Comparison of ENCODE assay signal across 16 cellular contexts in the genomic region with DNA sequence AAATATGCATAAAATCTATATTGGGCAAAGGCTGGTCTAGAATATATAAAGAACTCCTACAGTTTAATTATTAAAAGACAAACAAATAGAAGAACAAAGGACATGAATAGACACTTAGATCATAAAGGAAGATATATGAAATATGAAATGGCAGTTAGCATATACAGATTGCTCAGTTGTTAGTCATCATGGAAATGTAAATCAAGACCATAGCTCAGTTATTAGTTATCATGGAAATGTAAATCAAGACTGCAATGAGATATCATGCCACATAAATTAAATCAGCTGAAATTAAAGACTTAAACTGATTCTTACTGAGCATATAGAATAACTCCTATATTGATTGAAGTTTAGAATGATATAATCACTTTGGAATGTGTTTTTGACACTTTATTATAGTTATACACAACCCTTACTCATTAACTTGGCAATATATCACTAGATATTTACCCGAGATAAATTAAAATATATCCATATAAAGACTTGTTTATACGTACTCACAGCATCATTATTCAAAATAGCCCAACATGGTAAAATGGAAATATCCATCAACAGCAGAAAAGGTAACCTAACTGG. TPM values are rescaled to one million over a fixed set of nuclear protein-coding genes. Genes with fewer than 3 reads are reported as not detected.
A peak's percentile ranks its signal among the peaks of the same experiment; 100 is the strongest.
DNase-seq lines count a peak whose midpoint lies in the region; ATAC-seq, FAIRE-seq and TF ChIP-seq lines count a peak whose summit lies in the region.
"Had no signal": no experiment of that assay in that cellular context is flagged by ENCODE, and none has a peak within 500 bp of the region (broad histone marks: within the 10 kb centered on the region; RNA-seq: fewer than 3 reads in every experiment).

No MANE protein-coding gene starts in this region.

- peaks cover 3% of the 10 kb centered on the region for H3K36me3 Mint-ChIP-seq in astrocyte (ENCODE audit: low read depth, unreplicated experiment)

- H3K4me3 Mint-ChIP-seq in astrocyte (ENCODE audit: unreplicated experiment) = no peak overlapping the region

- TF ChIP-seq CTCF in IMR-90 (conservative IDR thresholded peaks at IDR 0.05; ENCODE audit: low read depth, low read length) (no peak), astrocyte (IDR thresholded peaks at IDR 0.05; ENCODE audit: insufficient read depth, low read depth, low read length) (no peak), foreskin keratinocyte (conservative IDR thresholded peaks at IDR 0.05) (no peak)

- peak overlapping the region; percentile 58; the same call in 1 of the 2 replicates for H3K18ac ChIP-seq in IMR-90 (ENCODE audit: low read depth, low read length)

- peaks cover 3% of the 10 kb centered on the region; the same call in 1 of the 2 replicates for H3K4me1 ChIP-seq in IMR-90 (ENCODE audit: control insufficient read depth, insufficient read depth, low read length)
- no peaks in the 10 kb centered on the region for H3K4me1 ChIP-seq in astrocyte (ENCODE audit: insufficient read depth, low read length)
- H3K4me1 ChIP-seq in foreskin keratinocyte = peaks cover 9% of the 10 kb centered on the region

- no peak overlapping the region for H3K27ac Mint-ChIP-seq in astrocyte (ENCODE audit: unreplicated experiment)

- H4K20me1 ChIP-seq in IMR-90 (ENCODE audit: insufficient read depth, low read length) = no peaks in the 10 kb centered on the region
- H4K20me1 ChIP-seq in astrocyte (ENCODE audit: insufficient read depth, low read length) = no peaks in the 10 kb centered on the region

- POLR2A ChIA-PET in IMR-90 (lab: Charles Lee; ENCODE audit: unreplicated experiment) = no interaction called here

- peak overlapping the region; percentile 48 for H2BK120ac ChIP-seq in IMR-90 (ENCODE audit: low read depth, low read length)

- H2AK9ac ChIP-seq in IMR-90 (replicated peaks; ENCODE audit: low read depth, low read length, poor library complexity) = no peak overlapping the region

- H3K9me3 ChIP-seq in IMR-90 (ENCODE audit: control insufficient read depth, insufficient read depth, low read length) (peaks cover 3% of the 10 kb centered on the region; the same call in 1 of the 2 replicates), astrocyte (ENCODE audit: insufficient read depth, low read depth, low read length) (no peaks in the 10 kb centered on the region)
- H3K9me3 ChIP-seq: SJSA1 had no signal

- no peaks in the 10 kb centered on the region for H3K27me3 ChIP-seq in IMR-90 (ENCODE audit: control insufficient read depth, insufficient read depth, low read length)
- H3K27me3 ChIP-seq in astrocyte (ENCODE audit: insufficient read depth, low read length) = no peaks in the 10 kb centered on the region
- no peaks in the 10 kb centered on the region for H3K27me3 ChIP-seq in foreskin keratinocyte
- H3K27me3 ChIP-seq: SJSA1 had no signal

- peak overlapping the region; percentile 17; the same call in 1 of the 2 replicates for H4K5ac ChIP-seq in IMR-90 (ENCODE audit: low read depth, low read length)

- TF ChIP-seq RAD21 in IMR-90 (IDR thresholded peaks at IDR 0.05; ENCODE audit: low read length) = no peak

- no peaks in the 10 kb centered on the region for H3K9me1 ChIP-seq in IMR-90 (ENCODE audit: insufficient read depth, low read length)

- H3K4me2 ChIP-seq in IMR-90 (ENCODE audit: low read depth, low read length) (peak overlapping the region; percentile 34; the same call in 1 of the 2 replicates), astrocyte (ENCODE audit: low read length) (no peak overlapping the region)

- H2BK5ac ChIP-seq in IMR-90 (ENCODE audit: low read depth, low read length, poor library complexity, severe bottlenecking) = peak overlapping the region; percentile 89

- H2AFZ ChIP-seq in IMR-90 (replicated peaks; ENCODE audit: low read length, poor library complexity) (no peak overlapping the region), astrocyte (ENCODE audit: low read depth, low read length) (no peak overlapping the region)

- no peak overlapping the region for H3K23ac ChIP-seq in IMR-90 (ENCODE audit: low read depth, low read length)

- H3K4me1 Mint-ChIP-seq in astrocyte (ENCODE audit: low read depth, unreplicated experiment) = no peaks in the 10 kb centered on the region

- H3K79me2 ChIP-seq in astrocyte (ENCODE audit: insufficient read depth, low read length) = no peaks in the 10 kb centered on the region

- no peaks in the 10 kb centered on the region for H3K27me3 Mint-ChIP-seq in astrocyte (ENCODE audit: low read depth, unreplicated experiment)

- intact Hi-C loops in IMR-90 (cut with micrococcal nuclease) = loop anchor here (10.0 kb wide), 1 partner anchor 666 kb away; no protein-coding TSS in a partner anchor

- no peaks in the 10 kb centered on the region for H3K36me3 ChIP-seq in IMR-90 (ENCODE audit: control insufficient read depth, insufficient read depth, low read length)
- no peaks in the 10 kb centered on the region for H3K36me3 ChIP-seq in astrocyte (ENCODE audit: insufficient read depth, low read length)
- H3K36me3 ChIP-seq: SJSA1 had no signal

- in situ Hi-C loops in IMR-90 (cut with MboI; ENCODE audit: low sequenced_read_pairs) = no loop called here

- no peak overlapping the region for H3K4ac ChIP-seq in IMR-90 (ENCODE audit: low read depth, low read length)

- peaks cover 17% of the 10 kb centered on the region for H3K9me3 Mint-ChIP-seq in astrocyte (ENCODE audit: unreplicated experiment)

- BruUV-seq in IMR-90 (replicated peaks; lab: Mats Ljungman, UMichigan) = no TSS peak

- H3K27ac ChIP-seq in IMR-90 (ENCODE audit: insufficient read depth, low read length) (no peak overlapping the region), astrocyte (ENCODE audit: low read depth, low read length) (no peak overlapping the region), foreskin keratinocyte (no peak overlapping the region)
- H3K27ac ChIP-seq: C4-2B, SJSA1 had no signal

- H2AK5ac ChIP-seq in IMR-90 (ENCODE audit: low read depth, low read length) = no peak overlapping the region

- peak overlapping the region in 1 of 2 experiments; percentile 11; a peak in 2 of 4 replicates for H4K8ac ChIP-seq in IMR-90 (ENCODE audit: low read depth in 2 of 2, low read length in 2 of 2)

- H2BK20ac ChIP-seq in IMR-90 (ENCODE audit: low read depth, low read length) = peak overlapping the region; percentile 51; the same call in 1 of the 2 replicates

- no peak for FAIRE-seq in astrocyte (lab: Jason Lieb, UNC)

- CTCF ChIA-PET in IMR-90 (lab: Yijun Ruan, JAX) = no interaction called here

- no CpG with 5 or more reads among the region's 2 CpGs for WGBS in IMR-90 (ENCODE audit: extremely low coverage in 2 of 2, insufficient read length in 1 of 2), 2 experiments

- dilution Hi-C loops in IMR-90 (cut with HindIII; ENCODE audit: low sequenced_read_pairs, unreplicated experiment) = no loop called here

- H3K9ac ChIP-seq in IMR-90 (ENCODE audit: low read depth, low read length) (no peak overlapping the region), astrocyte (ENCODE audit: low read length) (no peak overlapping the region)

- no peak overlapping the region for H2BK15ac ChIP-seq in IMR-90 (ENCODE audit: low read depth, low read length)

- H4K91ac ChIP-seq in IMR-90 (ENCODE audit: insufficient read depth, low read depth, low read length) = no peak overlapping the region

- DNase-seq in EL (peak; percentile 53), IMR-90 (peak; percentile 77), astrocyte (ENCODE audit: low read depth) (peak; percentile 26), foreskin keratinocyte (peak; percentile 50 to 68), A172 (ENCODE audit: low spot score) (no peak), KG1 (lab: John Stamatoyannopoulos, UW) (no peak)
- DNase-seq: DMS 273 treated with DMSO at 0.1 percent for 48 hours, Karpas-422, MM.1S, NCI-H1105 treated with DMSO at 0.1 percent for 48 hours, NCI-H187 treated with DMSO at 0.1 percent for 48 hours, NCI-H69 had no signal

- no peak for TF ChIP-seq POLR2A in IMR-90 (IDR thresholded peaks at IDR 0.05; ENCODE audit: low read depth, low read length)

- H3K4me3 ChIP-seq in IMR-90 (ENCODE audit: insufficient read depth, low read depth, low read length) (no peak overlapping the region), astrocyte (ENCODE audit: insufficient read depth, low read depth, low read length) (no peak overlapping the region)
- H3K4me3 ChIP-seq: SJSA1 had no signal

- ATAC-seq in IMR-90 (ENCODE audit: low read depth) (peak; percentile 71), foreskin keratinocyte (peak; percentile 73), GM19351 (IDR thresholded peaks at IDR 0.05; ENCODE audit: unreplicated experiment) (no peak), HG03342 (IDR thresholded peaks at IDR 0.05; ENCODE audit: unreplicated experiment) (no peak)

- H3K14ac ChIP-seq in IMR-90 (replicated peaks; ENCODE audit: low read depth, low read length) = no peak overlapping the region

- 0 out of 2 replicates have a peak overlapping the region, but pooled peaks have one; percentile 6 for H3K56ac ChIP-seq in IMR-90 (ENCODE audit: extremely low read depth, insufficient read depth, low read length)

- no peaks in the 10 kb centered on the region for H3K79me1 ChIP-seq in IMR-90 (ENCODE audit: low read depth in 1 of 2, low read length in 2 of 2)

TF ChIP-seq in IMR-90, 13 proteins besides CTCF, POLR2A, EP300 and RAD21:
- TF ChIP-seq FOS (IDR thresholded peaks at IDR 0.05; ENCODE audit: low read depth, low read length) (peak; percentile 65), SMC3 (IDR thresholded peaks at IDR 0.05; ENCODE audit: low read depth, low read length) (no peak), BHLHE40 (IDR thresholded peaks at IDR 0.05; ENCODE audit: low read depth, low read length) (no peak)

RNA-seq across cellular contexts. Expression of a gene that starts 45.2 kb away (rescaled TPM):
- total RNA-seq in IMR-90 (2012; rRNA removed) = 6.4 and 7.7 TPM in 2 replicates
- polyA plus RNA-seq in IMR-90 (2012; rRNA removed) = 27.1 and 31.6 TPM in 2 replicates
- polyA plus RNA-seq in IMR-90 (2012; cell fraction: cytosol; rRNA removed) = 2.9 and 3.4 TPM in 2 replicates
- polyA plus RNA-seq in IMR-90 (2012; cell fraction: nucleus; rRNA removed; ENCODE audit: low replicate concordance) = 293 and 552 TPM in 2 replicates
- total RNA-seq in astrocyte = 55.8 and 61.6 TPM in 2 replicates
- 26.5 and 36.5 TPM in 2 replicates for total RNA-seq in foreskin keratinocyte
- 6.1 and 7.1 TPM in 2 replicates for polyA plus RNA-seq in foreskin keratinocyte
- total RNA-seq in A172 (2014; rRNA removed; shearing (Covaris generic)) = 13.6 and 18.7 TPM in 2 replicates

Comparison
In these comparisons a context has a peak if more than half of its experiments do, and no peak if none do; other contexts are left out.
1. DNase-seq: peak in EL (single experiment), IMR-90 (single experiment), astrocyte (single experiment) and foreskin keratinocyte (2 of 2); none in A172 (single experiment) and KG1 (single experiment).
2. ATAC-seq: peak in IMR-90 (single experiment) and foreskin keratinocyte (single experiment); none in GM19351 (single experiment) and HG03342 (single experiment).